ENCODE assay signal across 11 cellular contexts in genomic region chr18:55402731-55403405, GRCh38.
DNase-seq lines count a peak whose midpoint lies in the region; ATAC-seq and TF ChIP-seq lines count a peak whose summit lies in the region.
"Had no signal": no experiment of that assay in that cellular context is flagged by ENCODE, and none has a peak within 500 bp of the region (broad histone marks: within the 10 kb centered on the region; RNA-seq: fewer than 3 reads in every experiment).

No MANE protein-coding gene starts in this region.

- WGBS in stomach, 5 donors, result 52 to 74% (median 66%) methylated on average over 10 of the region's 10 CpGs

- peaks cover 4% of the 10 kb centered on the region for H3K27me3 Mint-ChIP-seq in activated naive CD4-positive, alpha-beta T cell treated with anti-CD3 and anti-CD28 coated beads for 36 hours (ENCODE audit: low read depth)

- H3K4me1 Mint-ChIP-seq in activated naive CD4-positive, alpha-beta T cell treated with anti-CD3 and anti-CD28 coated beads for 36 hours (ENCODE audit: low read depth), result no peaks in the 10 kb centered on the region

- H3K27ac ChIP-seq in HUES48 (ENCODE audit: low read depth, low read length) (peak overlapping the region; percentile 56), iPS-20b (ENCODE audit: low read length) (no peak overlapping the region), stomach (peak overlapping the region in 4 of 5 donors; percentile 32 to 78 (median 74)), WERI-Rb-1 (no peak overlapping the region)

- H3K9me3 Mint-ChIP-seq in activated naive CD4-positive, alpha-beta T cell treated with anti-CD3 and anti-CD28 coated beads for 36 hours, result no peaks in the 10 kb centered on the region

- DNase-seq in stomach (no peak), WERI-Rb-1 (no peak), epidermal melanocyte (ENCODE audit: insufficient read length, low spot score) (no peak)
- DNase-seq in activated naive CD4-positive, alpha-beta T cell treated with anti-CD3 and anti-CD28 coated beads for 36 hours, result no peak
- DNase-seq: activated CD8-positive, alpha-beta T cell treated with anti-CD3 and anti-CD28 coated beads, Interleukin-2, amount 10 ng/mL, durations not matched to agents 7 days and 5 days; effector memory CD4-positive, alpha-beta T cell; NK-92 treated with Interleukin-12 subunit alpha and Interleukin-12 subunit beta, amount 100 ng/mL, for 24 hours had no signal

- H3K9me3 ChIP-seq in HUES48 (ENCODE audit: control insufficient read depth, insufficient read depth, low read length), result no peaks in the 10 kb centered on the region
- no peaks in the 10 kb centered on the region for H3K9me3 ChIP-seq in iPS-20b (ENCODE audit: insufficient read depth, low read depth, low read length)
- H3K9me3 ChIP-seq in stomach, result no peaks in the 10 kb centered on the region
- H3K9me3 ChIP-seq in WERI-Rb-1 (ENCODE audit: severe bottlenecking), result no peaks in the 10 kb centered on the region

- no peak for TF ChIP-seq POLR2A in stomach (IDR thresholded peaks at IDR 0.05)

- ATAC-seq in HG03442 (IDR thresholded peaks at IDR 0.05; ENCODE audit: unreplicated experiment), result no peak
- ATAC-seq: activated CD8-positive, alpha-beta T cell treated with anti-CD3 and anti-CD28 coated beads, Interleukin-2, amount 10 ng/mL, durations not matched to agents 7 days and 5 days had no signal

- H3K4me3 ChIP-seq in HUES48 (ENCODE audit: low read depth, low read length) (no peak overlapping the region), WI38 (ENCODE audit: low read depth, low read length) (peak overlapping the region; percentile 49; the same call in 1 of the 2 replicates), iPS-20b (ENCODE audit: low read length) (no peak overlapping the region), stomach (peak overlapping the region; percentile 20 to 32 (median 28)), WERI-Rb-1 (ENCODE audit: low read depth, low read length) (no peak overlapping the region)

- no peaks in the 10 kb centered on the region for H3K27me3 ChIP-seq in HUES48 (ENCODE audit: control insufficient read depth, insufficient read depth, low read length)
- H3K27me3 ChIP-seq in iPS-20b (ENCODE audit: insufficient read depth, low read length), result no peaks in the 10 kb centered on the region
- H3K27me3 ChIP-seq in stomach, result no peaks in the 10 kb centered on the region
- H3K27me3 ChIP-seq in WERI-Rb-1 (ENCODE audit: insufficient read depth, low read depth, severe bottlenecking), result no peaks in the 10 kb centered on the region

- H3K36me3 ChIP-seq in HUES48 (ENCODE audit: control insufficient read depth, insufficient read depth, low read length) (no peaks in the 10 kb centered on the region), iPS-20b (ENCODE audit: insufficient read depth, low read depth, low read length) (no peaks in the 10 kb centered on the region), stomach (no peaks in the 10 kb centered on the region), WERI-Rb-1 (no peaks in the 10 kb centered on the region)

- H3K4me3 Mint-ChIP-seq in activated naive CD4-positive, alpha-beta T cell treated with anti-CD3 and anti-CD28 coated beads for 36 hours, result no peak overlapping the region
- H3K4me3 Mint-ChIP-seq: activated CD8-positive, alpha-beta T cell treated with anti-CD3 and anti-CD28 coated beads, Interleukin-2, amount 10 ng/mL, durations not matched to agents 7 days and 5 days had no signal

- CTCF ChIA-PET in activated naive CD4-positive, alpha-beta T cell treated with anti-CD3 and anti-CD28 coated beads for 36 hours (lab: Charles Lee), result interaction anchor here (0.6 to 0.7 kb wide), 2 partner anchors 95 to 342 kb away, joined by 4 read pairs; no protein-coding TSS in a partner anchor

- H3K4me1 ChIP-seq in HUES48 (ENCODE audit: control insufficient read depth, insufficient read depth, low read length) (peaks cover 72% of the 10 kb centered on the region), iPS-20b (ENCODE audit: insufficient read depth, low read length) (peaks cover 54% of the 10 kb centered on the region), stomach (peaks cover 0 to 29% (median 12%) of the 10 kb centered on the region in 4 donors)

- intact Hi-C loops in stomach (cut with DNase I; ENCODE audit: low total_unique reads), result no loop called here
- intact Hi-C loops in activated naive CD4-positive, alpha-beta T cell treated with anti-CD3 and anti-CD28 coated beads for 36 hours (cut with micrococcal nuclease), result no loop called here

- H3K27ac Mint-ChIP-seq in activated naive CD4-positive, alpha-beta T cell treated with anti-CD3 and anti-CD28 coated beads for 36 hours, result no peak overlapping the region
- H3K27ac Mint-ChIP-seq: activated CD8-positive, alpha-beta T cell treated with anti-CD3 and anti-CD28 coated beads, Interleukin-2, amount 10 ng/mL, durations not matched to agents 7 days and 5 days had no signal

- H3K9ac ChIP-seq in HUES48 (ENCODE audit: low read depth, low read length) (no peak overlapping the region), iPS-20b (ENCODE audit: low read depth, low read length) (peak overlapping the region; percentile 47; the same call in 1 of the 2 replicates)

- TF ChIP-seq CTCF in WI38 (IDR thresholded peaks at IDR 0.05; ENCODE audit: low read depth, low read length) (no peak), stomach (IDR thresholded peaks at IDR 0.05) (no peak), WERI-Rb-1 (IDR thresholded peaks at IDR 0.05; ENCODE audit: low read depth, low read length) (no peak)

- no peaks in the 10 kb centered on the region for H3K36me3 Mint-ChIP-seq in activated naive CD4-positive, alpha-beta T cell treated with anti-CD3 and anti-CD28 coated beads for 36 hours (ENCODE audit: low read depth)

- no peak for TF ChIP-seq EP300 in stomach (IDR thresholded peaks at IDR 0.05)

Comparison
In these comparisons a context has a peak if more than half of its experiments do, and no peak if none do; other contexts are left out.
1. H3K27ac ChIP-seq: peak in HUES48 (single experiment) and stomach (4 of 5); none in iPS-20b (single experiment) and WERI-Rb-1 (single experiment).
2. H3K4me3 ChIP-seq: peak in WI38 (single experiment) and stomach (4 of 4); none in HUES48 (single experiment), iPS-20b (single experiment) and WERI-Rb-1 (single experiment).